20 cellular contexts compared by ENCODE assay signal in the genomic region with DNA sequence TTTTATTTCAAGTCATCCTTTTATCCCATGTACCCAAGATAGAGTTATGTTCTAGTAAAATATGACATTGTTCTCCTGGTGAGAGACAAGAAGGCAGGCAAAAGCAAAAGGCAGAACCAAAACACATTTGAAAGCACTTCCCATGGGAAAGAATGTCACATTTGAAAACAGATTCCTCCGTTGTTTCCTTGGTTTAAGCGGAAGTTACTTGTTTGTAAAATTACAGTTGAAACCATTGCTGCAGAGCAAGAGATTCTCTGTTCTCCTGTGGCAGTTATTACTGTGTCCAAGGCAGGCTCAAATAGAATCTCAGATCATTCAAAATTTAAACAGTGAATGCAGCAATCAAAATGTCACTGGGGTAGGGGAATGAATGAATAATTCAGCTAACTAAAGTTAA.
"Had no signal": no experiment of that assay in that cellular context is flagged by ENCODE, and none has a peak within 500 bp of the region (broad histone marks: within the 10 kb centered on the region; RNA-seq: fewer than 3 reads in every experiment).

No MANE protein-coding gene starts in this region.

- H3K9me3 Mint-ChIP-seq: activated CD4-positive, alpha-beta T cell treated with anti-CD3 and anti-CD28 coated beads, Interleukin-2, amount 10 ng/mL, durations not matched to agents 7 days and 5 days had no signal

- H3K27ac Mint-ChIP-seq: activated CD4-positive, alpha-beta T cell treated with anti-CD3 and anti-CD28 coated beads, Interleukin-2, amount 10 ng/mL, durations not matched to agents 7 days and 5 days; activated CD8-positive, alpha-beta T cell treated with anti-CD3 and anti-CD28 coated beads, Interleukin-2, amount 10 ng/mL, durations not matched to agents 7 days and 5 days; activated naive CD4-positive, alpha-beta T cell treated with anti-CD3 and anti-CD28 coated beads for 36 hours had no signal

- H3K4me3 Mint-ChIP-seq: activated CD4-positive, alpha-beta T cell treated with anti-CD3 and anti-CD28 coated beads, Interleukin-2, amount 10 ng/mL, durations not matched to agents 7 days and 5 days; activated CD8-positive, alpha-beta T cell treated with anti-CD3 and anti-CD28 coated beads, Interleukin-2, amount 10 ng/mL, durations not matched to agents 7 days and 5 days; activated naive CD4-positive, alpha-beta T cell treated with anti-CD3 and anti-CD28 coated beads for 36 hours; activated T-cell treated with anti-CD3 and anti-CD28 coated beads, Interleukin-2, amount 50 U/mL, for 4 hours; naive B cell had no signal

- H3K9me3 ChIP-seq: body of pancreas, gastrocnemius medialis, left ventricle myocardium inferior, neutrophil, thyroid gland had no signal

- H3K27me3 ChIP-seq: body of pancreas, dorsolateral prefrontal cortex, gastrocnemius medialis, neutrophil, thyroid gland had no signal

- H3K36me3 ChIP-seq: gastrocnemius medialis, heart left ventricle, left ventricle myocardium inferior, neutrophil, thyroid gland had no signal

- H3K4me1 ChIP-seq: body of pancreas, gastrocnemius medialis, heart left ventricle, left ventricle myocardium inferior, thyroid gland had no signal

- H3K4me1 Mint-ChIP-seq: activated CD4-positive, alpha-beta T cell treated with anti-CD3 and anti-CD28 coated beads, Interleukin-2, amount 10 ng/mL, durations not matched to agents 7 days and 5 days had no signal

- ATAC-seq: activated CD4-positive, CD25-positive, alpha-beta regulatory T cell treated with anti-CD3 and anti-CD28 coated beads, Interleukin-2, amount 50 U/mL, for 24 hours; activated CD8-positive, alpha-beta T cell treated with anti-CD3 and anti-CD28 coated beads, Interleukin-2, amount 10 ng/mL, durations not matched to agents 7 days and 5 days; activated T-cell treated with anti-CD3 and anti-CD28 coated beads, Interleukin-2, amount 50 U/mL, for 4 hours; body of pancreas; gastrocnemius medialis; heart left ventricle had no signal

- H3K4me3 ChIP-seq: body of pancreas, dorsolateral prefrontal cortex, gastrocnemius medialis, heart left ventricle, left ventricle myocardium inferior, thyroid gland had no signal

- H3K27ac ChIP-seq: body of pancreas, dorsolateral prefrontal cortex, gastrocnemius medialis, heart left ventricle, left ventricle myocardium inferior, neutrophil, thyroid gland had no signal

- DNase-seq: activated CD4-positive, alpha-beta T cell treated with anti-CD3 and anti-CD28 coated beads, Interleukin-2, amount 10 ng/mL, durations not matched to agents 7 days and 5 days; activated CD8-positive, alpha-beta T cell treated with anti-CD3 and anti-CD28 coated beads, Interleukin-2, amount 10 ng/mL, durations not matched to agents 7 days and 5 days; activated naive CD4-positive, alpha-beta T cell treated with anti-CD3 and anti-CD28 coated beads for 36 hours; activated T-cell treated with anti-CD3 and anti-CD28 coated beads, Interleukin-2, amount 50 U/mL, for 4 hours; body of pancreas; caudate nucleus; dorsolateral prefrontal cortex; gastrocnemius medialis; heart left ventricle; left ventricle myocardium inferior; mammary epithelial cell; naive B cell; stimulated activated CD4-positive, alpha-beta T cell treated with anti-CD3 and anti-CD28 coated beads, Interleukin-12 subunit alpha, Interleukin-12 subunit beta, amount 100 ng/mL, for 4 hours; stimulated activated CD4-positive, alpha-beta T cell treated with anti-CD3 and anti-CD28 coated beads, Interleukin-1b, Interleukin-23, amount 100 ng/mL, for 48 hours; stimulated activated CD8-positive, alpha-beta memory T cell treated with anti-CD3 and anti-CD28 coated beads, Interleukin-4, amount 100 ng/mL, for 48 hours; stimulated activated naive CD4-positive, alpha-beta T cell treated with Interleukin-2 at 50 U/mL for 16 hours; T1000; thyroid gland had no signal
